In the genomic region with DNA sequence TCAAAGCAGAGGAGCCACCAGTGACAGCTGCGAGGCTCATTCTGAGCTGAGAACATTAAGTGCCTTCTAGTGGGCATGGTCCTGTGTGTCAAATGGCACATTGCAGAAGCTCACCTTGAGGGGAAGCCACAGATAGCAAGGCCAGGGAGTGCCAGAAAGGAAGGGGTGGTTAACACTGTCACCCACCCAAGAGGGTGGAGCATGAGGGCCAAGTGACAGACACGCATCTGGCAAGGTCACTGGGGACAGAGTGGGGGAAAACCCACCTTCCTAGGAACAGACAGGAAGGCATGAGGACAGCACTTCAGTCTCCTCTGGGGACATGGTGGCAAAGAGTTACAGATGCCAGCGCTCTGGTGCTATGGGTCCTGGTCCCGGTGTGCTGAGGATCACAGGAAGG, we compare ENCODE assay signal across 12 cellular contexts. TPM values are rescaled to one million over a fixed set of nuclear protein-coding genes. Genes with fewer than 3 reads are reported as not detected.
A peak's percentile ranks its signal among the peaks of the same experiment; 100 is the strongest.
DNase-seq lines count a peak whose midpoint lies in the region; ATAC-seq, FAIRE-seq and TF ChIP-seq lines count a peak whose summit lies in the region.
"Had no signal": no experiment of that assay in that cellular context is flagged by ENCODE, and none has a peak within 500 bp of the region (broad histone marks: within the 10 kb centered on the region; RNA-seq: fewer than 3 reads in every experiment).

No MANE protein-coding gene starts in this region.

- H3K79me1 ChIP-seq in H1 (ENCODE audit: low read depth, low read length): no peaks in the 10 kb centered on the region

- H4K5ac ChIP-seq in H1 (ENCODE audit: insufficient read length, low read depth, low read length): no peak overlapping the region

- H2AFZ ChIP-seq in H1 (ENCODE audit: low read length) (no peak overlapping the region), Karpas-422 (ENCODE audit: low read length) (no peak overlapping the region)
- H2AFZ ChIP-seq: PC-9 had no signal

- H3K9ac ChIP-seq in H1 (replicated peaks in 1 of 4; ENCODE audit: extremely low read depth in 1 of 4, low read depth in 3 of 4, low read length in 3 of 4): no peak overlapping the region
- H3K9ac ChIP-seq in Karpas-422 (ENCODE audit: low read length): no peak overlapping the region

- H3K4me3 ChIP-seq in GM12865 (ENCODE audit: low read depth, low read length) (no peak overlapping the region), H1 (ENCODE audit: extremely low read depth in 1 of 4, insufficient read depth in 2 of 4, low read depth in 3 of 4, low read length in 4 of 4) (no peak overlapping the region), Karpas-422 (ENCODE audit: low read length) (no peak overlapping the region)
- H3K4me3 ChIP-seq: PC-9 had no signal

- H3K4me2 ChIP-seq in H1 (ENCODE audit: insufficient read depth in 1 of 2, low read depth in 2 of 2, low read length in 2 of 2) (no peak overlapping the region), Karpas-422 (ENCODE audit: low read depth, low read length, poor library complexity, severe bottlenecking) (no peak overlapping the region)
- H3K4me2 ChIP-seq: PC-9 had no signal

- TF ChIP-seq POLR2A in GM19099 (IDR thresholded peaks at IDR 0.05; ENCODE audit: extremely low read depth, insufficient read length, low read depth) (peak; percentile 41), H1 (IDR thresholded peaks at IDR 0.05; ENCODE audit: control extremely low read depth in 1 of 2, low read depth in 2 of 2, low read length in 2 of 2) (no peak)

- H4K91ac ChIP-seq in H1 (replicated peaks; ENCODE audit: insufficient read length, low read length): no peak overlapping the region

- no peak overlapping the region for H3K23ac ChIP-seq in H1 (ENCODE audit: insufficient read length)

- FAIRE-seq in H1 (lab: Jason Lieb, UNC): no peak

- no peak overlapping the region for H2AK5ac ChIP-seq in H1 (ENCODE audit: low read depth, low read length)

- H3K27ac ChIP-seq in H1 (ENCODE audit: low read depth, low read length) (no peak overlapping the region), Karpas-422 (ENCODE audit: low read length) (no peak overlapping the region)
- H3K27ac ChIP-seq: HL-60, PC-9 had no signal

- H3K27me3 ChIP-seq in H1 (replicated peaks in 1 of 4; ENCODE audit: control insufficient read depth in 3 of 4, extremely low read depth in 1 of 4, insufficient read depth in 3 of 4, low read length in 3 of 4) (no peaks in the 10 kb centered on the region), Karpas-422 (ENCODE audit: low read length) (no peaks in the 10 kb centered on the region)

- H3K18ac ChIP-seq in H1 (ENCODE audit: extremely low read depth, low read length): no peak overlapping the region

- 0 out of 2 replicates have a peak overlapping the region, but pooled peaks have one; percentile 1 for H2BK5ac ChIP-seq in H1 (ENCODE audit: low read depth, low read length)

- H4K8ac ChIP-seq in H1 (ENCODE audit: extremely low read depth, insufficient read depth, low read length): no peak overlapping the region

- POLR2A ChIA-PET in H1 (lab: Charles Lee; ENCODE audit: partially characterized antibody): no interaction called here

- H3K4me1 ChIP-seq in H1 (replicated peaks in 1 of 4; ENCODE audit: control insufficient read depth in 3 of 4, insufficient read depth in 4 of 4, low read length in 3 of 4): no peaks in the 10 kb centered on the region
- no peaks in the 10 kb centered on the region for H3K4me1 ChIP-seq in Karpas-422 (ENCODE audit: low read length)

- H2BK15ac ChIP-seq in H1 (ENCODE audit: low read length): no peak overlapping the region

- no peak overlapping the region for H3K4ac ChIP-seq in H1 (replicated peaks; ENCODE audit: insufficient read length, low read depth, low read length)

- peak; percentile 62 for DNase-seq in GM12865 (ENCODE audit: low read depth)
- DNase-seq in H1 (ENCODE audit: low read depth in 1 of 2, low spot score in 2 of 2): no peak
- DNase-seq in Karpas-422: no peak
- DNase-seq in DMS 273 (lab: John Stamatoyannopoulos, UW; ENCODE audit: unreplicated experiment): no peak
- no peak for DNase-seq in GDM1 (lab: John Stamatoyannopoulos, UW)
- DNase-seq: Calu3, NCI-H1417 treated with DMSO at 0.1 percent for 48 hours, PC-9 had no signal

- TF ChIP-seq RAD21 in H1 (IDR thresholded peaks at IDR 0.05 in 1 of 2, conservative IDR thresholded peaks at IDR 0.05 in 1 of 2; ENCODE audit: low read depth in 2 of 2, low read length in 2 of 2): no peak

- no peaks in the 10 kb centered on the region for H3K9me2 ChIP-seq in Karpas-422 (replicated peaks; ENCODE audit: insufficient read depth, low read length)

- WGBS in H1 (ENCODE audit: extremely low coverage in 1 of 2, insufficient coverage in 1 of 2, insufficient read length in 1 of 2, insufficient replicate concordance in 2 of 2, low coverage in 1 of 2, low lambda C conversion rate in 2 of 2, missing lambda C conversion rate in 1 of 2), 2 experiments: 96% methylated on average over 4 of the region's 4 CpGs; no CpG with 5 or more reads in 1 of the 2 experiments

- peaks cover 0 to 19% (median 11%) of the 10 kb centered on the region in 4 experiments; a peak in 5 of 8 replicates for H3K36me3 ChIP-seq in H1 (ENCODE audit: control insufficient read depth in 2 of 4, insufficient read depth in 4 of 4, low read length in 3 of 4)
- H3K36me3 ChIP-seq in Karpas-422 (ENCODE audit: insufficient read depth, low read length): peaks cover 18% of the 10 kb centered on the region

- CTCF ChIA-PET in H1 (lab: Charles Lee; ENCODE audit: partially characterized antibody): interaction anchor here (0.6 to 1.0 kb wide), 2 partner anchors 22 to 127 kb away, joined by 3 to 4 read pairs; partner anchors contain the start of gene NUBP1

- H3K9me3 ChIP-seq in H1 (ENCODE audit: insufficient read depth in 2 of 2, low read depth in 1 of 2, low read length in 1 of 2) (no peaks in the 10 kb centered on the region), Karpas-422 (ENCODE audit: low read length) (no peaks in the 10 kb centered on the region)

- no peak for TF ChIP-seq EP300 in H1 (IDR thresholded peaks at IDR 0.05; ENCODE audit: borderline replicate concordance in 1 of 2, low read depth in 2 of 2, low read length in 2 of 2)

- ATAC-seq in HG03060 (IDR thresholded peaks at IDR 0.05; ENCODE audit: low read depth, unreplicated experiment): peak; percentile 47
- no peak for ATAC-seq in GM18519 (IDR thresholded peaks at IDR 0.05; ENCODE audit: low FRiP score, unreplicated experiment)

- H2BK20ac ChIP-seq in H1 (ENCODE audit: low read length): no peak overlapping the region

- no peak overlapping the region for H3K14ac ChIP-seq in H1 (ENCODE audit: insufficient read length)

- H3K79me2 ChIP-seq in H1 (ENCODE audit: control insufficient read depth in 1 of 2, insufficient read depth in 2 of 2, low read length in 2 of 2) (no peaks in the 10 kb centered on the region), Karpas-422 (ENCODE audit: low read length) (no peaks in the 10 kb centered on the region)

- no peak overlapping the region for H2BK12ac ChIP-seq in H1 (ENCODE audit: low read depth, low read length)

- TF ChIP-seq CTCF in GM12865 (IDR thresholded peaks at IDR 0.05; ENCODE audit: insufficient read depth, low read depth, low read length, missing control alignments) (no peak), H1 (IDR thresholded peaks at IDR 0.05; ENCODE audit: control extremely low read depth in 1 of 3, insufficient read depth in 1 of 3, low read depth in 1 of 3, low read length in 3 of 3) (no peak)

- H4K20me1 ChIP-seq in H1 (replicated peaks in 1 of 2; ENCODE audit: control insufficient read depth in 1 of 2, insufficient read depth in 2 of 2, low read length in 2 of 2) (no peaks in the 10 kb centered on the region), Karpas-422 (ENCODE audit: insufficient read depth, low read depth, low read length) (0 out of 2 replicates have a peak, but pooled peaks cover 3% of the 10 kb centered on the region)

- H3K23me2 ChIP-seq in H1 (ENCODE audit: low read depth, low read length): no peaks in the 10 kb centered on the region

- no peak overlapping the region for H2BK120ac ChIP-seq in H1 (replicated peaks; ENCODE audit: low read depth, low read length)

- H3K56ac ChIP-seq in H1 (replicated peaks; ENCODE audit: insufficient read length, low read depth, low read length): no peak overlapping the region

TF ChIP-seq in H1, 55 proteins besides CTCF, POLR2A, EP300 and RAD21 (continues in another document):
- TF ChIP-seq RBBP5 (IDR thresholded peaks at IDR 0.05; ENCODE audit: borderline replicate concordance, low read depth, low read length) (no peak), SUZ12 (IDR thresholded peaks at IDR 0.05; ENCODE audit: low read length) (no peak), EZH2 (IDR thresholded peaks at IDR 0.05; ENCODE audit: low read depth, low read length, severe bottlenecking) (no peak), CBX5 (IDR thresholded peaks at IDR 0.05; ENCODE audit: low read depth, low read length) (no peak), PHF8 (conservative IDR thresholded peaks at IDR 0.05; ENCODE audit: low read depth, low read length) (no peak), TAF7 (optimal IDR thresholded peaks at IDR 0.05; ENCODE audit: borderline replicate concordance, low read depth, low read length) (no peak)
- TF ChIP-seq, protein P1, sequence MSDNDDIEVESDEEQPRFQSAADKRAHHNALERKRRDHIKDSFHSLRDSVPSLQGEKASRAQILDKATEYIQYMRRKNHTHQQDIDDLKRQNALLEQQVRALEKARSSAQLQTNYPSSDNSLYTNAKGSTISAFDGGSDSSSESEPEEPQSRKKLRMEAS (IDR thresholded peaks at IDR 0.05): no peak

RNA-seq across cellular contexts. Expression of gene NUBP1, which starts 22.1 kb away (rescaled TPM):
- total RNA-seq in H1 (2021; fragmentation: NEBNext Ultra II Directional; extraction: Animal tissue kit (Norgen Biotek cat#: 25700)): 28.2 and 32.1 TPM in 2 replicates
- polyA plus RNA-seq in H1 (2011; rRNA removed): 29.1 and 32.2 TPM in 2 replicates
- polyA plus RNA-seq in H1 (2011; cell fraction: cytosol; rRNA removed): 44.5 TPM
- polyA plus RNA-seq in H1 (2011; cell fraction: nucleus; rRNA removed): 26.0 TPM
- 34.9 to 38.4 TPM (median 38.1 TPM) in 4 replicates for polyA plus RNA-seq in H1 (2012, experiment 1 of 2)
- polyA plus RNA-seq in H1 (2012, experiment 2 of 2): 35.2 TPM
- 22.9 TPM for polyA plus RNA-seq in H1 (2013, experiment 1 of 2)
- polyA plus RNA-seq in H1 (2013, experiment 2 of 2): 24.7 TPM
- 24.7 and 29.0 TPM in 2 replicates for polyA minus RNA-seq in H1 (2011; rRNA and poly(A)+ RNA removed)
- polyA minus RNA-seq in H1 (2011; cell fraction: cytosol; rRNA and poly(A)+ RNA removed): 16.5 TPM
- polyA minus RNA-seq in H1 (2011; cell fraction: nucleus; rRNA and poly(A)+ RNA removed): 10.3 TPM
- total RNA-seq in Karpas-422 (2014; rRNA removed; shearing (Covaris generic); ENCODE audit: low replicate concordance): 17.7 and 23.1 TPM in 2 replicates

RNA-seq across cellular contexts. Expression of gene TVP23A, which starts 52.8 kb away (rescaled TPM):
- 3.1 and 3.2 TPM in 2 replicates for total RNA-seq in H1 (2021; fragmentation: NEBNext Ultra II Directional; extraction: Animal tissue kit (Norgen Biotek cat#: 25700))
- 2.2 TPM in 2 replicates for polyA plus RNA-seq in H1 (2011; rRNA removed)
- 1.8 TPM for polyA plus RNA-seq in H1 (2011; cell fraction: cytosol; rRNA removed)
- polyA plus RNA-seq in H1 (2011; cell fraction: nucleus; rRNA removed): 1.9 TPM
- polyA plus RNA-seq in H1 (2012, experiment 1 of 2): 1.9 to 3.6 TPM (median 2.1 TPM) in 4 replicates
- 1.8 TPM for polyA plus RNA-seq in H1 (2012, experiment 2 of 2)
- polyA plus RNA-seq in H1 (2013, experiment 1 of 2): 2.0 TPM
- 1.5 TPM for polyA plus RNA-seq in H1 (2013, experiment 2 of 2)
- polyA minus RNA-seq in H1 (2011; rRNA and poly(A)+ RNA removed): 2.4 TPM in 2 replicates
- 1.3 TPM for polyA minus RNA-seq in H1 (2011; cell fraction: cytosol; rRNA and poly(A)+ RNA removed)
- polyA minus RNA-seq in H1 (2011; cell fraction: nucleus; rRNA and poly(A)+ RNA removed): 1.9 TPM
- not detected in 2 replicates for total RNA-seq in Karpas-422 (2014; rRNA removed; shearing (Covaris generic); ENCODE audit: low replicate concordance)
- total RNA-seq: PC-9 had no signal
